ENCODE assay signal across 21 cellular contexts in the genomic region with DNA sequence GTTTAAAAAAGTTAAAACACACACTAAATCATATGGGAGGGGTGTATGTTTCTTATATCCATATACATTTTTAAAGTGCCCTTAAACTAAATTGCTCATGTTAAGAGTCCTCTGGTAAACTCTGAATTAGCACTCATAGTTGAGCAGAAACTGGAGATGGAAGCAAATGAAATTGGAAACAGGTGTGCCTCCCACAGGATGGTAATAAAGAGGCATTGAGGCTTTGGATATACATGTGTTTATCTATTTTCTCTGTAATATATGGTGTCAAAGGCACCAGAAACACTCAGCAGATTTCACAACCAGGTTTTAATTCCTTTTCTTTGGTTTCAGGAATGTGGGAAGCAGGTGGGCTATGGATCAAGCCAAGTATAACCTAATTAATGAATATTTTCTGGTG.
"Had no signal": no experiment of that assay in that cellular context is flagged by ENCODE, and none has a peak within 500 bp of the region (broad histone marks: within the 10 kb centered on the region; RNA-seq: fewer than 3 reads in every experiment).

No MANE protein-coding gene starts in this region.

- H3K4me3 Mint-ChIP-seq: activated naive CD4-positive, alpha-beta T cell treated with anti-CD3 and anti-CD28 coated beads for 36 hours; activated T-cell treated with anti-CD3 and anti-CD28 coated beads, Interleukin-2, amount 50 U/mL, for 4 hours; effector memory CD8-positive, alpha-beta T cell; nephron progenitor cell; stimulated activated naive CD8-positive, alpha-beta T cell treated with anti-CD3 and anti-CD28 coated beads, Interleukin-15, Interleukin-2, amounts not matched to agents 100 ng/mL and 50 ng/mL, for 24 hours had no signal

- H3K27ac ChIP-seq: colonic mucosa, dorsolateral prefrontal cortex, right lobe of liver, skin epidermis, thyroid gland, upper lobe of right lung had no signal

- H3K4me1 ChIP-seq: colonic mucosa, right lobe of liver, thyroid gland, upper lobe of right lung had no signal

- H3K4me3 ChIP-seq: colonic mucosa, dorsolateral prefrontal cortex, right lobe of liver, skin epidermis, thyroid gland, upper lobe of right lung had no signal

- H3K27me3 Mint-ChIP-seq: effector memory CD8-positive, alpha-beta T cell; stimulated activated naive CD8-positive, alpha-beta T cell treated with anti-CD3 and anti-CD28 coated beads, Interleukin-15, Interleukin-2, amounts not matched to agents 100 ng/mL and 50 ng/mL, for 24 hours had no signal

- DNase-seq: activated CD4-positive, alpha-beta T cell treated with anti-CD3 and anti-CD28 coated beads for 1 hour; activated CD8-positive, alpha-beta memory T cell treated with anti-CD3 and anti-CD28 coated beads for 24 hours; activated CD8-positive, alpha-beta memory T cell treated with anti-CD3 and anti-CD28 coated beads, Interleukin-2, amount 50 U/mL, for 48 hours; activated naive CD4-positive, alpha-beta T cell treated with anti-CD3 and anti-CD28 coated beads for 36 hours; activated T-cell treated with anti-CD3 and anti-CD28 coated beads, Interleukin-2, amount 50 U/mL, for 4 hours; amygdala; colonic mucosa; dorsolateral prefrontal cortex; effector memory CD8-positive, alpha-beta T cell; hypothalamus; nephron progenitor cell; nucleus accumbens; right lobe of liver; stimulated activated CD4-positive, alpha-beta T cell treated with anti-CD3 and anti-CD28 coated beads, Interleukin-1b, Interleukin-23, amount 100 ng/mL, for 48 hours; substantia nigra; T-helper 9 cell; thyroid gland; upper lobe of right lung had no signal

- H3K9me3 Mint-ChIP-seq: activated T-cell treated with anti-CD3 and anti-CD28 coated beads, Interleukin-2, amount 50 U/mL, for 4 hours; effector memory CD8-positive, alpha-beta T cell; stimulated activated naive CD8-positive, alpha-beta T cell treated with anti-CD3 and anti-CD28 coated beads, Interleukin-15, Interleukin-2, amounts not matched to agents 100 ng/mL and 50 ng/mL, for 24 hours had no signal

- H3K27ac Mint-ChIP-seq: activated naive CD4-positive, alpha-beta T cell treated with anti-CD3 and anti-CD28 coated beads for 36 hours; activated T-helper 2 cell treated with anti-CD3 and anti-CD28 coated beads, Interferon-gamma antibody, Interleukin-2, Interleukin-4, amounts not matched to agents 10 μg/mL and 5 μg/mL and 100 μg/mL, durations not matched to agents 14 hours and 24 hours and 36 hours; effector memory CD8-positive, alpha-beta T cell; nephron progenitor cell; stimulated activated naive CD8-positive, alpha-beta T cell treated with anti-CD3 and anti-CD28 coated beads, Interleukin-15, Interleukin-2, amounts not matched to agents 100 ng/mL and 50 ng/mL, for 24 hours had no signal

- H3K9me3 ChIP-seq: colonic mucosa, right lobe of liver, thyroid gland had no signal

- H3K27me3 ChIP-seq: colonic mucosa, dorsolateral prefrontal cortex, right lobe of liver, thyroid gland, upper lobe of right lung had no signal

- H3K36me3 ChIP-seq: colonic mucosa, right lobe of liver, thyroid gland, upper lobe of right lung had no signal
